ENCODE assay signal across 17 cellular contexts in the genomic region with DNA sequence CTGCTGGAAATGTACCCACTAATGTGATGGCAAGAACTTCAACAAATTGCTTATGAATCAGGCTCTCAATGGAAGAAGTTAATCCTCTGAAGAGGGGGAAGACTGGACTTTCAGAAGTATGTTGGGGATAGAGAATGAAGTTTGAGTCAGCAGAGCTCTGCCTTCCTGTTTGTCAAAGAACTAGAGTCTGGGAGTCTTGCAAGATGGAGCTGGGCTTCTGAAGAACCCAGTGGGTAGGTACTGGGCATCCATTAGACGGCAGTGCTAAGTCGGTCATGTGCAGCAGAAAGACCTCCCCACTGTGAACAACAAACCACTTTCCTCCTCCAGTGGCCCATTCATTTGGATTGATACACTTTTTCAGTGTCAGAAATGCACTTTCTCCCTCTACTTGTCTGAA. TPM values are rescaled to one million over a fixed set of nuclear protein-coding genes. Genes with fewer than 3 reads are reported as not detected.
DNase-seq lines count a peak whose midpoint lies in the region; ATAC-seq, FAIRE-seq and TF ChIP-seq lines count a peak whose summit lies in the region.
"Had no signal": no experiment of that assay in that cellular context is flagged by ENCODE, and none has a peak within 500 bp of the region (broad histone marks: within the 10 kb centered on the region; RNA-seq: fewer than 3 reads in every experiment).

No MANE protein-coding gene starts in this region.

- peaks cover 59% of the 10 kb centered on the region for H3K4me1 Mint-ChIP-seq in T-helper 2 cell treated with Interferon-gamma antibody and Interleukin-4, amounts not matched to agents 5 μg/mL and 100 μg/mL, for 36 hours (ENCODE audit: low read depth)

- no peak for TF ChIP-seq EP300 in K562 (IDR thresholded peaks at IDR 0.05; ENCODE audit: low read length)

- no peaks in the 10 kb centered on the region for H3K9me3 ChIP-seq in K562 (replicated peaks; ENCODE audit: control insufficient read depth, insufficient read depth, low read depth, low read length)
- no peaks in the 10 kb centered on the region for H3K9me3 ChIP-seq in thyroid gland

- no peaks in the 10 kb centered on the region for H3K27me3 Mint-ChIP-seq in T-helper 2 cell treated with Interferon-gamma antibody and Interleukin-4, amounts not matched to agents 5 μg/mL and 100 μg/mL, for 36 hours (ENCODE audit: low read depth)

- intact Hi-C loops in K562 (cut with micrococcal nuclease) = no loop called here
- intact Hi-C loops in thyroid gland (cut with DNase I) = no loop called here

- H3K9ac ChIP-seq in K562 (ENCODE audit: insufficient read depth in 1 of 2, low read depth in 2 of 2, low read length in 2 of 2) = no peak overlapping the region

- TF ChIP-seq CTCF in K562 (IDR thresholded peaks at IDR 0.05 in 2 of 3, conservative IDR thresholded peaks at IDR 0.05 in 1 of 3; ENCODE audit: insufficient read depth in 2 of 3, low read depth in 1 of 3, low read length in 3 of 3) (no peak), thyroid gland (IDR thresholded peaks at IDR 0.05) (no peak)

- FAIRE-seq in K562 (lab: Jason Lieb, UNC) = no peak

- H3K36me3 Mint-ChIP-seq in activated naive CD4-positive, alpha-beta T cell treated with anti-CD3 and anti-CD28 coated beads, Interleukin-2, amount 50 U/mL, for 72 hours = peaks cover 51 to 71% of the 10 kb centered on the region in 2 donors
- H3K36me3 Mint-ChIP-seq in T-helper 2 cell treated with Interferon-gamma antibody and Interleukin-4, amounts not matched to agents 5 μg/mL and 100 μg/mL, for 36 hours (ENCODE audit: low read depth) = peaks cover 80% of the 10 kb centered on the region

- in situ Hi-C loops in K562 (cut with MboI) = no loop called here

- H4K20me1 ChIP-seq in K562 (replicated peaks; ENCODE audit: control insufficient read depth, insufficient read depth, low read length) = no peaks in the 10 kb centered on the region

- no TSS peak for BruUV-seq in K562 (replicated peaks; lab: Mats Ljungman, UMichigan)

- H3K4me1 ChIP-seq in K562 (replicated peaks in 1 of 2; ENCODE audit: control insufficient read depth in 2 of 2, insufficient read depth in 2 of 2, low read length in 2 of 2) (peaks cover 7 to 38% of the 10 kb centered on the region in 2 experiments; a peak in 4 of 5 replicates), thyroid gland (peaks cover 25 to 30% of the 10 kb centered on the region in 2 donors)

- no peak for DNase-seq in activated naive CD4-positive, alpha-beta T cell treated with anti-CD3 and anti-CD28 coated beads, Interleukin-2, amount 50 U/mL, for 72 hours (ENCODE audit: low spot score in 2 of 2)
- DNase-seq in activated naive CD4-positive, alpha-beta T cell treated with anti-CD3 and anti-CD28 coated beads, Interleukin-2, amount 50 U/mL, for 16 hours = no peak
- no peak for DNase-seq in T-helper 2 cell treated with Interferon-gamma antibody and Interleukin-4, amounts not matched to agents 5 μg/mL and 100 μg/mL, for 36 hours (ENCODE audit: low spot score)
- DNase-seq in K562 (ENCODE audit: extremely low read depth in 1 of 4, low spot score in 3 of 4) = no peak
- no peak for DNase-seq in thyroid gland
- DNase-seq in amniotic stem cell (lab: John Stamatoyannopoulos, UW) = no peak
- DNase-seq: ACHN, GOT3, KG1, NCI-H1048, NCI-H146, NCI-H2081 treated with DMSO at 0.1 percent for 48 hours, NCI-H2227 treated with DMSO at 0.1 percent for 48 hours, NCI-H526, OCI-M1, RPMI8226 had no signal

- H2AFZ ChIP-seq in K562 (ENCODE audit: low read depth, low read length) = no peak overlapping the region

- 0 out of 3 replicates have a peak, but pooled peaks cover 6% of the 10 kb centered on the region for H3K79me2 ChIP-seq in K562 (ENCODE audit: control insufficient read depth, insufficient read depth, low read length)

- H3K9me1 ChIP-seq in K562 (ENCODE audit: control insufficient read depth, insufficient read depth, low read length) = peaks cover 3% of the 10 kb centered on the region

- TF ChIP-seq POLR2A in K562 (conservative IDR thresholded peaks at IDR 0.05) (no peak), thyroid gland (IDR thresholded peaks at IDR 0.05) (no peak)

- no peak for TF ChIP-seq RAD21 in K562 (CRISPR knock-in tag; conservative IDR thresholded peaks at IDR 0.05 in 1 of 2, IDR thresholded peaks at IDR 0.05 in 1 of 2)

- ATAC-seq in activated naive CD4-positive, alpha-beta T cell treated with anti-CD3 and anti-CD28 coated beads, Interleukin-2, amount 50 U/mL, for 72 hours = peak in 1 of 2 donors; percentile 26
- ATAC-seq in K562 = no peak
- no peak for ATAC-seq in GM19035 (IDR thresholded peaks at IDR 0.05; ENCODE audit: unreplicated experiment)

- H3K27me3 ChIP-seq in K562 (ENCODE audit: control insufficient read depth in 2 of 2, insufficient read depth in 2 of 2, low read length in 2 of 2) (no peaks in the 10 kb centered on the region), thyroid gland (no peaks in the 10 kb centered on the region)

- peaks cover 0 to 5% of the 10 kb centered on the region in 2 donors for H3K9me3 Mint-ChIP-seq in activated naive CD4-positive, alpha-beta T cell treated with anti-CD3 and anti-CD28 coated beads, Interleukin-2, amount 50 U/mL, for 72 hours
- no peaks in the 10 kb centered on the region for H3K9me3 Mint-ChIP-seq in T-helper 2 cell treated with Interferon-gamma antibody and Interleukin-4, amounts not matched to agents 5 μg/mL and 100 μg/mL, for 36 hours

- 95% methylated on average over 2 of the region's 2 CpGs for WGBS in K562 (ENCODE audit: insufficient coverage, low coverage, missing lambda C conversion rate)
- 87 to 93% methylated on average over 2 of the region's 2 CpGs for WGBS in thyroid gland, 2 donors

- peak overlapping the region; percentile 1 to 32 for H3K27ac Mint-ChIP-seq in activated naive CD4-positive, alpha-beta T cell treated with anti-CD3 and anti-CD28 coated beads, Interleukin-2, amount 50 U/mL, for 72 hours
- H3K27ac Mint-ChIP-seq in T-helper 2 cell treated with Interferon-gamma antibody and Interleukin-4, amounts not matched to agents 5 μg/mL and 100 μg/mL, for 36 hours = peak overlapping the region; percentile 15

- CTCF ChIA-PET in K562 (lab: Yijun Ruan, JAX; ENCODE audit: low intra/inter-chr PET ratio) = no interaction called here

- 0 out of 3 replicates have a peak overlapping the region, but pooled peaks have one; percentile 41 for H3K27ac ChIP-seq in K562 (ENCODE audit: extremely low read depth, low read depth, low read length)
- H3K27ac ChIP-seq in thyroid gland = peak overlapping the region; percentile 34 to 83 (median 49)

- H3K4me2 ChIP-seq in K562 (ENCODE audit: insufficient read depth, low read length) = no peak overlapping the region

- H3K36me3 ChIP-seq in K562 (ENCODE audit: control insufficient read depth, insufficient read depth, low read length) (peaks cover 86% of the 10 kb centered on the region), thyroid gland (peaks cover 0 to 1% of the 10 kb centered on the region in 2 donors)

- no peak overlapping the region for H3K4me3 Mint-ChIP-seq in T-helper 2 cell treated with Interferon-gamma antibody and Interleukin-4, amounts not matched to agents 5 μg/mL and 100 μg/mL, for 36 hours

- POLR2A ChIA-PET in K562 (lab: Yijun Ruan, JAX) = interaction anchor here (1.0 kb wide), 1 partner anchor 33 kb away, joined by 3 read pairs; no protein-coding TSS in a partner anchor

- no peak overlapping the region for H3K4me3 ChIP-seq in K562
- H3K4me3 ChIP-seq in thyroid gland (replicated peaks in 1 of 3) = no peak overlapping the region

TF ChIP-seq in K562, 482 proteins besides CTCF, POLR2A, EP300 and RAD21:
- TF ChIP-seq DIDO1 (tag; IDR thresholded peaks at IDR 0.05; ENCODE audit: low read depth) (no peak), TRIM24 (IDR thresholded peaks at IDR 0.05) (no peak), POU5F1 (IDR thresholded peaks at IDR 0.05; ENCODE audit: borderline replicate concordance, low read depth, low read length, partially characterized antibody) (no peak), PYGO2 (tag; IDR thresholded peaks at IDR 0.05) (no peak), ZNF324 (CRISPR knock-in tag; IDR thresholded peaks at IDR 0.05) (no peak)
- TF ChIP-seq, protein P1, sequence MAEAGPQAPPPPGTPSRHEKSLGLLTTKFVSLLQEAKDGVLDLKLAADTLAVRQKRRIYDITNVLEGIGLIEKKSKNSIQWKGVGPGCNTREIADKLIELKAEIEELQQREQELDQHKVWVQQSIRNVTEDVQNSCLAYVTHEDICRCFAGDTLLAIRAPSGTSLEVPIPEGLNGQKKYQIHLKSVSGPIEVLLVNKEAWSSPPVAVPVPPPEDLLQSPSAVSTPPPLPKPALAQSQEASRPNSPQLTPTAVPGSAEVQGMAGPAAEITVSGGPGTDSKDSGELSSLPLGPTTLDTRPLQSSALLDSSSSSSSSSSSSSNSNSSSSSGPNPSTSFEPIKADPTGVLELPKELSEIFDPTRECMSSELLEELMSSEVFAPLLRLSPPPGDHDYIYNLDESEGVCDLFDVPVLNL (CRISPR knock-in tag; IDR thresholded peaks at IDR 0.05; ENCODE audit: low read depth) = no peak
- TF ChIP-seq, protein P2, sequence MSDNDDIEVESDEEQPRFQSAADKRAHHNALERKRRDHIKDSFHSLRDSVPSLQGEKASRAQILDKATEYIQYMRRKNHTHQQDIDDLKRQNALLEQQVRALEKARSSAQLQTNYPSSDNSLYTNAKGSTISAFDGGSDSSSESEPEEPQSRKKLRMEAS (CRISPR knock-in tag; IDR thresholded peaks at IDR 0.05) = no peak
TF ChIP-seq in K562: peak in this region for 0.

RNA-seq across cellular contexts. Expression of a gene that starts 34.6 kb away (rescaled TPM):
- 10 to 100 TPM; 59.4 to 60.2 TPM for total RNA-seq in activated naive CD4-positive, alpha-beta T cell treated with anti-CD3 and anti-CD28 coated beads, Interleukin-2, amount 50 U/mL, for 72 hours
- total RNA-seq in K562 (2011; cell fraction: chromatin; rRNA removed; ENCODE audit: low replicate concordance) = 32.6 and 75.0 TPM in 2 replicates
- 26.8 and 28.3 TPM in 2 replicates for total RNA-seq in K562 (2011; cell fraction: nucleolus; rRNA removed)
- total RNA-seq in K562 (2011; cell fraction: nucleoplasm; rRNA removed) = 49.0 and 63.9 TPM in 2 replicates
- total RNA-seq in K562 (2014; rRNA removed) = 28.6 and 31.4 TPM in 2 replicates
- total RNA-seq in K562 (2014; rRNA removed; fragmentation: Illumina TruSeq; extraction: Trizol) = 21.5 and 24.6 TPM in 2 replicates
- total RNA-seq in K562 (2015; rRNA removed; fragmentation: Illumina TruSeq; extraction: Trizol) = 20.1 and 20.5 TPM in 2 replicates
- 33.6 and 34.7 TPM in 2 replicates for total RNA-seq in K562 (2021)
- 17.8 and 20.4 TPM in 2 replicates for polyA plus RNA-seq in K562 (2011; rRNA removed)
- 9.9 and 12.8 TPM in 2 replicates for polyA plus RNA-seq in K562 (2011; cell fraction: cytosol; rRNA removed)
- 19.0 and 19.8 TPM in 2 replicates for polyA plus RNA-seq in K562 (2011; cell fraction: nucleus; rRNA removed)
- 10.0 and 11.5 TPM in 2 replicates for polyA plus RNA-seq in K562 (2012)
- 12.3 and 13.3 TPM in 2 replicates for polyA plus RNA-seq in K562 (2014; fragmentation: Illumina TruSeq; extraction: Trizol)
- polyA plus RNA-seq in K562 (2014; fragmentation: Nextera tagmentation; extraction: Ambion mirVana) = 1 to 10 TPM; 3.3 to 3.5 TPM
- polyA plus RNA-seq in K562 (2014; rRNA removed) = 12.4 and 16.2 TPM in 2 replicates
- polyA minus RNA-seq in K562 (2011; rRNA and poly(A)+ RNA removed) = 32.2 and 36.9 TPM in 2 replicates
- 19.6 and 21.0 TPM in 2 replicates for polyA minus RNA-seq in K562 (2011; cell fraction: cytosol; rRNA and poly(A)+ RNA removed)
- polyA minus RNA-seq in K562 (2011; cell fraction: nucleus; rRNA and poly(A)+ RNA removed) = 37.8 and 47.7 TPM in 2 replicates
- 10 to 100 TPM; 18.0 to 42.7 (median 30.7) TPM for total RNA-seq in thyroid gland
